9 cellular contexts compared by ENCODE assay signal in genomic region chr10:102121739-102122372, GRCh38. TPM values are rescaled to one million over a fixed set of nuclear protein-coding genes. Genes with fewer than 3 reads are reported as not detected.
DNase-seq lines count a peak whose midpoint lies in the region; ATAC-seq, FAIRE-seq and TF ChIP-seq lines count a peak whose summit lies in the region.
"Had no signal": no experiment of that assay in that cellular context is flagged by ENCODE, and none has a peak within 500 bp of the region (broad histone marks: within the 10 kb centered on the region; RNA-seq: fewer than 3 reads in every experiment).

No MANE protein-coding gene starts in this region.

- H3K9me2 ChIP-seq in Karpas-422 (replicated peaks; ENCODE audit: insufficient read depth, low read length), result no peaks in the 10 kb centered on the region

- no peaks in the 10 kb centered on the region for H4K20me1 ChIP-seq in Karpas-422 (ENCODE audit: insufficient read depth, low read depth, low read length)

- H3K9me3 ChIP-seq in AG04450 (ENCODE audit: control insufficient read depth, insufficient read depth, low read length) (no peaks in the 10 kb centered on the region), Karpas-422 (ENCODE audit: low read length) (no peaks in the 10 kb centered on the region)

- no peak for FAIRE-seq in H54 (lab: Jason Lieb, UNC)
- FAIRE-seq: GM18507 had no signal

- H3K27ac ChIP-seq in AG04450 (ENCODE audit: low read depth, low read length) (peak overlapping the region; percentile 96), Karpas-422 (ENCODE audit: low read length) (no peak overlapping the region), dorsolateral prefrontal cortex (peak overlapping the region; percentile 76 to 100 (median 98))

- H3K36me3 ChIP-seq in Karpas-422 (ENCODE audit: insufficient read depth, low read length), result no peaks in the 10 kb centered on the region

- POLR2A ChIA-PET in AG04450 (lab: Yijun Ruan, JAX), result interaction anchor here (0.6 to 2.0 kb wide), 6 partner anchors 9 to 462 kb away, joined by 3 to 8 read pairs (median 6); partner anchors contain the start of gene NOLC1

- ATAC-seq in HG03469 (IDR thresholded peaks at IDR 0.05; ENCODE audit: unreplicated experiment), result no peak
- no peak for ATAC-seq in HG03175 (IDR thresholded peaks at IDR 0.05; ENCODE audit: unreplicated experiment)

- intact Hi-C loops in dorsolateral prefrontal cortex (cut with DNase I), result loop anchor here in 1 of 2 donors (2.0 kb wide), 1 partner anchor 57 kb away; the partner anchor contains the start of gene HPS6

- CTCF ChIA-PET in AG04450 (lab: Charles Lee), result interaction anchor here (0.7 to 3.0 kb wide), 4 partner anchors 10 to 123 kb away, joined by 3 to 23 read pairs (median 4); partner anchors contain the start of gene PPRC1

- TF ChIP-seq CTCF in AG04450 (IDR thresholded peaks at IDR 0.05; ENCODE audit: low read depth, low read length), result peak; percentile 62
- peak in 2 of 56 donors; percentile 3 to 9 for TF ChIP-seq CTCF in dorsolateral prefrontal cortex (IDR thresholded peaks at IDR 0.05 in 54 of 56, conservative IDR thresholded peaks at IDR 0.05 in 2 of 56; ENCODE audit: low read depth in 1 of 56, partially characterized antibody in 56 of 56)

- no peak overlapping the region for H3K9ac ChIP-seq in Karpas-422 (ENCODE audit: low read length)

- peaks cover 34% of the 10 kb centered on the region for H3K4me1 ChIP-seq in Karpas-422 (ENCODE audit: low read length)

- H3K79me2 ChIP-seq in Karpas-422 (ENCODE audit: low read length), result peaks cover 30% of the 10 kb centered on the region

- H3K27me3 ChIP-seq in AG04450 (ENCODE audit: control insufficient read depth, insufficient read depth, low read length) (no peaks in the 10 kb centered on the region), Karpas-422 (ENCODE audit: low read length) (no peaks in the 10 kb centered on the region), dorsolateral prefrontal cortex (no peaks in the 10 kb centered on the region)

- DNase-seq in AG04450 (ENCODE audit: low read depth, low spot score) (peak; percentile 58), Karpas-422 (peak; percentile 31), dorsolateral prefrontal cortex (no peak), myocyte (ENCODE audit: low read depth) (peak; percentile 8), H54 (ENCODE audit: insufficient read length, low spot score) (no peak)
- no peak for DNase-seq in stimulated activated CD4-positive, alpha-beta T cell treated with anti-CD3 and anti-CD28 coated beads, Interleukin-15, amount 100 ng/mL, for 24 hours

- no peak overlapping the region for H2AFZ ChIP-seq in Karpas-422 (ENCODE audit: low read length)

- H3K4me3 ChIP-seq in AG04450 (ENCODE audit: low read depth, low read length) (peak overlapping the region; percentile 91), Karpas-422 (ENCODE audit: low read length) (no peak overlapping the region), dorsolateral prefrontal cortex (peak overlapping the region in 54 of 59 donors; percentile 71 to 96 (median 86))

- TF ChIP-seq POLR2A in H54 (IDR thresholded peaks at IDR 0.05; ENCODE audit: low read depth, low read length), result no peak

- H3K4me2 ChIP-seq in Karpas-422 (ENCODE audit: low read depth, low read length, poor library complexity, severe bottlenecking), result peak overlapping the region; percentile 84

RNA-seq across cellular contexts. Expression of gene LDB1, which starts 1.7 kb away (rescaled TPM):
- polyA plus RNA-seq in AG04450 (2011; rRNA removed), result 95.7 and 106 TPM in 2 replicates
- polyA minus RNA-seq in AG04450 (2011; rRNA and poly(A)+ RNA removed), result 163 and 199 TPM in 2 replicates
- 24.7 and 34.5 TPM in 2 replicates for total RNA-seq in Karpas-422 (2014; rRNA removed; shearing (Covaris generic); ENCODE audit: low replicate concordance)
- total RNA-seq in dorsolateral prefrontal cortex (100 to 1,000 TPM in 9 of 120 experiments, 10 to 100 TPM in 111; 51.3 to 110 (median 80.0) TPM), myocyte (39.1 and 42.2 TPM in 2 replicates)
- polyA plus RNA-seq in myocyte (2012), result 56.2 TPM

RNA-seq across cellular contexts. Expression of gene PPRC1, which starts 11.0 kb away (rescaled TPM):
- polyA plus RNA-seq in AG04450 (2011; rRNA removed), result 14.1 and 18.5 TPM in 2 replicates
- polyA minus RNA-seq in AG04450 (2011; rRNA and poly(A)+ RNA removed), result 31.1 and 37.4 TPM in 2 replicates
- total RNA-seq in Karpas-422 (2014; rRNA removed; shearing (Covaris generic); ENCODE audit: low replicate concordance), result 8.6 and 10.2 TPM in 2 replicates
- total RNA-seq in dorsolateral prefrontal cortex, result 10 to 100 TPM; 14.6 to 34.0 (median 20.9) TPM
- 18.4 and 18.8 TPM in 2 replicates for total RNA-seq in myocyte
- 27.0 TPM for polyA plus RNA-seq in myocyte (2012)

RNA-seq across cellular contexts. Expression of gene NOLC1, which starts 30.3 kb away (rescaled TPM):
- polyA plus RNA-seq in AG04450 (2011; rRNA removed), result 60.9 and 80.8 TPM in 2 replicates
- 46.1 and 47.3 TPM in 2 replicates for polyA minus RNA-seq in AG04450 (2011; rRNA and poly(A)+ RNA removed)
- 22.6 and 37.6 TPM in 2 replicates for total RNA-seq in Karpas-422 (2014; rRNA removed; shearing (Covaris generic); ENCODE audit: low replicate concordance)
- total RNA-seq in dorsolateral prefrontal cortex (10 to 100 TPM; 41.2 to 90.6 (median 65.3) TPM), myocyte (53.4 and 75.6 TPM in 2 replicates)
- 31.2 TPM for polyA plus RNA-seq in myocyte (2012)

RNA-seq across cellular contexts. Expression of gene HPS6, which starts 56.7 kb away (rescaled TPM):
- 6.4 and 9.0 TPM in 2 replicates for polyA plus RNA-seq in AG04450 (2011; rRNA removed)
- 12.9 and 19.3 TPM in 2 replicates for polyA minus RNA-seq in AG04450 (2011; rRNA and poly(A)+ RNA removed)
- 7.1 and 19.4 TPM in 2 replicates for total RNA-seq in Karpas-422 (2014; rRNA removed; shearing (Covaris generic); ENCODE audit: low replicate concordance)
- total RNA-seq in dorsolateral prefrontal cortex (10 to 100 TPM in 118 of 120 experiments, 1 to 10 TPM in 2; 8.7 to 18.4 (median 13.9) TPM), myocyte (34.2 and 37.8 TPM in 2 replicates)
- 16.5 TPM for polyA plus RNA-seq in myocyte (2012)

Comparison
In these comparisons a context has a peak if more than half of its experiments do, and no peak if none do; other contexts are left out.
1. DNase-seq: peak in AG04450 (single experiment), Karpas-422 (single experiment) and myocyte (single experiment); none in dorsolateral prefrontal cortex (0 of 10), stimulated activated CD4-positive, alpha-beta T cell treated with anti-CD3 and anti-CD28 coated beads, Interleukin-15, amount 100 ng/mL, for 24 hours (single experiment) and H54 (single experiment).